8 cellular contexts compared by ENCODE assay signal in the genomic region with DNA sequence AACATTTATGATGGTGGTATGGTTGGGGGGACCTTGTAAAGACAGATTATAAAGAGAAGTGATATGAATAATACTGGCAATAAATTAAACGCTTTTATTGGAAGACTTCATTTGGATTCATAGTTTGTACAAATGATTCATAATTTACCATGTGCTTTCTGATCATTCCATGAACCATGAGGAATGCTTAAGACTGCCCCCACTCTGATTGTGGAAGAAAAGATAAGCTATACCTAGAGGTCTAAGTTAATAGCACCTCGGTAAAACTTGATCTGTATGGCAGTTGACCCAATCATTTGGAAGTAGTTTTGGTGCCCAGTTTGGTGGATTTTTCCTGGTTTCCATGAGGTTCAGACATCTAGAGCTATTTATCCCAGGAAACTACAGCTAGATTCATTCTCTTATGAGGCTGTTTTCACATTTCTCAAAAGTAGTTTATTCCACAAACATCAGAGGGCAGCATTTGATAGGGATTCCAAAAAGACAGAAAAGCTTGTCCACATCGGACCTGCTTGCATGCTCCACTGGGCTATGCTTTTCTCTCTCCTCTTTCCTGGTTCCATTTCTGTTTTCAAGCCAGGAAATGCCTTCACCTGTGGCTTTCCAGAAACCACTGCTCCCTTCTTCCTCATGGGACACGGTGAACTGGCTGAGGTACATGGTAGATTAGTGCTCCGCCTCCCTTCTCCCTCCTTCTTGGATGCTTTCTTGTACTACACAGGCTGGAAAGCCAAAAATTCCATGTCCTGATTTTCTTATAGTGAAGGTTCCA. TPM values are rescaled to one million over a fixed set of nuclear protein-coding genes. Genes with fewer than 3 reads are reported as not detected.
DNase-seq lines count a peak whose midpoint lies in the region; ATAC-seq and TF ChIP-seq lines count a peak whose summit lies in the region.

No MANE protein-coding gene starts in this region.

- H3F3A ChIP-seq in MM.1S (ENCODE audit: insufficient read depth, low read length) = no peaks in the 10 kb centered on the region

- no peak overlapping the region for H3K4me3 Mint-ChIP-seq in Caco-2 (ENCODE audit: unreplicated experiment)
- H3K4me3 Mint-ChIP-seq in naive thymus-derived CD4-positive, alpha-beta T cell = no peak overlapping the region

- no peak overlapping the region for H3K56ac ChIP-seq in mesendoderm (ENCODE audit: low read length)

- H3K4me1 ChIP-seq in Caco-2 = peaks cover 35% of the 10 kb centered on the region
- no peaks in the 10 kb centered on the region for H3K4me1 ChIP-seq in MM.1S (ENCODE audit: low read length)
- H3K4me1 ChIP-seq in mesendoderm (ENCODE audit: control insufficient read depth, low read depth, low read length) = no peaks in the 10 kb centered on the region
- no peaks in the 10 kb centered on the region for H3K4me1 ChIP-seq in naive thymus-derived CD4-positive, alpha-beta T cell (ENCODE audit: control insufficient read depth in 2 of 2, insufficient read depth in 2 of 2, low read length in 2 of 2)

- H2AFZ ChIP-seq in MM.1S (ENCODE audit: low read length) = no peak overlapping the region

- no CpG with 5 or more reads among the region's 5 CpGs for WGBS in mesendoderm (ENCODE audit: extremely low coverage, insufficient coverage, low lambda C conversion rate)

- no peaks in the 10 kb centered on the region for H3K9me2 ChIP-seq in MM.1S (replicated peaks; ENCODE audit: insufficient read depth, low read length)

- no peaks in the 10 kb centered on the region for H3K27me3 Mint-ChIP-seq in Caco-2 (ENCODE audit: insufficient read depth, unreplicated experiment)
- H3K27me3 Mint-ChIP-seq in naive thymus-derived CD4-positive, alpha-beta T cell = peaks cover 0 to 10% (median 8%) of the 10 kb centered on the region in 5 donors

- H3K27ac ChIP-seq in MM.1S (ENCODE audit: low read length) = no peak overlapping the region
- H3K27ac ChIP-seq in mesendoderm (ENCODE audit: low read depth, low read length) = no peak overlapping the region
- no peak overlapping the region for H3K27ac ChIP-seq in caudate nucleus (ENCODE audit: low read depth, low read length)
- no peak overlapping the region for H3K27ac ChIP-seq in naive thymus-derived CD4-positive, alpha-beta T cell (ENCODE audit: low read depth, low read length)

- H3K79me2 ChIP-seq in MM.1S (ENCODE audit: low read length) = no peaks in the 10 kb centered on the region
- H3K79me2 ChIP-seq in mesendoderm (ENCODE audit: control insufficient read depth, insufficient read depth, low read length) = no peaks in the 10 kb centered on the region

- peaks cover 8% of the 10 kb centered on the region for H3K9me3 Mint-ChIP-seq in Caco-2 (ENCODE audit: unreplicated experiment)
- peaks cover 0 to 11% (median 3%) of the 10 kb centered on the region in 11 donors for H3K9me3 Mint-ChIP-seq in naive thymus-derived CD4-positive, alpha-beta T cell

- H3K36me3 Mint-ChIP-seq in Caco-2 (ENCODE audit: insufficient read depth, unreplicated experiment) = no peaks in the 10 kb centered on the region
- no peaks in the 10 kb centered on the region for H3K36me3 Mint-ChIP-seq in naive thymus-derived CD4-positive, alpha-beta T cell

- H3K36me3 ChIP-seq in Caco-2 (ENCODE audit: control insufficient read depth, insufficient read depth, low read length) (no peaks in the 10 kb centered on the region), MM.1S (replicated peaks; ENCODE audit: insufficient read depth, low read length) (no peaks in the 10 kb centered on the region), mesendoderm (ENCODE audit: control insufficient read depth, insufficient read depth, low read length) (no peaks in the 10 kb centered on the region)
- no peaks in the 10 kb centered on the region for H3K36me3 ChIP-seq in naive thymus-derived CD4-positive, alpha-beta T cell (ENCODE audit: control insufficient read depth in 2 of 3, insufficient read depth in 3 of 3, low read length in 3 of 3)

- POLR2A ChIA-PET in Caco-2 (lab: Charles Lee) = interaction anchor here (0.8 kb wide), 1 partner anchor 114 kb away, joined by 3 read pairs; no protein-coding TSS in a partner anchor
- POLR2A ChIA-PET in naive thymus-derived CD4-positive, alpha-beta T cell (lab: Charles Lee) = no interaction called here

- H3K23ac ChIP-seq in mesendoderm (ENCODE audit: low read length) = no peak overlapping the region

- H2BK5ac ChIP-seq in mesendoderm (ENCODE audit: low read length) = no peak overlapping the region

- no peak for ATAC-seq in GM18502 (IDR thresholded peaks at IDR 0.05; ENCODE audit: poor library complexity, unreplicated experiment)
- no peak for ATAC-seq in naive thymus-derived CD4-positive, alpha-beta T cell

- no TSS peak for BruUV-seq in Caco-2 (replicated peaks; lab: Mats Ljungman, UMichigan)

- H3K27ac Mint-ChIP-seq in Caco-2 (ENCODE audit: unreplicated experiment) = peak overlapping the region; percentile 38
- H3K27ac Mint-ChIP-seq in naive thymus-derived CD4-positive, alpha-beta T cell = no peak overlapping the region

- no peaks in the 10 kb centered on the region for H3K27me3 ChIP-seq in Caco-2 (replicated peaks; ENCODE audit: control insufficient read depth, insufficient read depth, low read length)
- no peaks in the 10 kb centered on the region for H3K27me3 ChIP-seq in MM.1S (replicated peaks; ENCODE audit: insufficient read depth, low read length)
- no peaks in the 10 kb centered on the region for H3K27me3 ChIP-seq in mesendoderm (ENCODE audit: insufficient read depth, low read length, poor library complexity)
- H3K27me3 ChIP-seq in naive thymus-derived CD4-positive, alpha-beta T cell (ENCODE audit: control insufficient read depth in 2 of 2, insufficient read depth in 2 of 2, low read length in 2 of 2) = no peaks in the 10 kb centered on the region

- no peak overlapping the region for H2BK15ac ChIP-seq in mesendoderm (replicated peaks; ENCODE audit: low read depth)

- DNase-seq in Caco-2 (peak; percentile 59 to 85), MM.1S (peak; percentile 20), cardiac fibroblast (ENCODE audit: low read depth in 2 of 2) (peak; percentile 89), mesendoderm (peak; percentile 55), caudate nucleus (lab: John Stamatoyannopoulos, UW) (no peak), GF-D8 (lab: John Stamatoyannopoulos, UW) (no peak)
- no peak for DNase-seq in naive thymus-derived CD4-positive, alpha-beta T cell

- H3K18ac ChIP-seq in mesendoderm (ENCODE audit: low read length) = no peak overlapping the region

- CTCF ChIA-PET in Caco-2 (lab: Charles Lee) = interaction anchor here (0.6 to 2.1 kb wide), 35 partner anchors 21 to 1166 kb away, joined by 3 to 34 read pairs (median 4); a partner anchor contains a TSS
- CTCF ChIA-PET in naive thymus-derived CD4-positive, alpha-beta T cell (lab: Charles Lee) = no interaction called here

- H4K5ac ChIP-seq in mesendoderm (ENCODE audit: low read length) = no peak overlapping the region

- H3K4me3 ChIP-seq in Caco-2 (ENCODE audit: low read depth, low read length) (no peak overlapping the region), MM.1S (ENCODE audit: low read length) (no peak overlapping the region), cardiac fibroblast (replicated peaks in 1 of 2; ENCODE audit: low read depth in 2 of 2, low read length in 2 of 2) (no peak overlapping the region), mesendoderm (ENCODE audit: low read length) (no peak overlapping the region)
- H3K4me3 ChIP-seq in naive thymus-derived CD4-positive, alpha-beta T cell (ENCODE audit: low read length) = no peak overlapping the region

- H4K20me1 ChIP-seq in MM.1S (ENCODE audit: insufficient read depth, low read length) = no peaks in the 10 kb centered on the region

- no peak overlapping the region for H3K4ac ChIP-seq in mesendoderm (ENCODE audit: low read depth, low read length)

- H4K8ac ChIP-seq in mesendoderm (ENCODE audit: low read depth, low read length) = no peak overlapping the region

- peaks cover 37% of the 10 kb centered on the region for H3K4me1 Mint-ChIP-seq in Caco-2 (ENCODE audit: low read depth, unreplicated experiment)
- no peaks in the 10 kb centered on the region for H3K4me1 Mint-ChIP-seq in naive thymus-derived CD4-positive, alpha-beta T cell

- TF ChIP-seq CTCF in Caco-2 (IDR thresholded peaks at IDR 0.05; ENCODE audit: insufficient read depth in 1 of 2, low read depth in 1 of 2, low read length in 1 of 2, severe bottlenecking in 1 of 2, unreplicated experiment in 1 of 2) (peak; percentile 57 to 84), MM.1S (IDR thresholded peaks at IDR 0.05; ENCODE audit: low read length) (no peak), cardiac fibroblast (IDR thresholded peaks at IDR 0.05; ENCODE audit: low read depth, low read length) (peak; percentile 47)

- H2BK120ac ChIP-seq in mesendoderm (ENCODE audit: low read depth, low read length) = no peak overlapping the region

- intact Hi-C loops in Caco-2 (cut with micrococcal nuclease; ENCODE audit: unreplicated experiment) = loop anchor here (1.0 to 10.0 kb wide), 11 partner anchors 54 to 1208 kb away; a partner anchor contains a TSS
- intact Hi-C loops in naive thymus-derived CD4-positive, alpha-beta T cell (cut with micrococcal nuclease) = no loop called here

- H3K79me1 ChIP-seq in mesendoderm (ENCODE audit: low read length) = no peaks in the 10 kb centered on the region

- no peaks in the 10 kb centered on the region; the same call in 1 of the 2 replicates for H3K9me3 ChIP-seq in Caco-2
- H3K9me3 ChIP-seq in MM.1S (replicated peaks; ENCODE audit: insufficient read depth, low read length) = no peaks in the 10 kb centered on the region
- no peaks in the 10 kb centered on the region for H3K9me3 ChIP-seq in naive thymus-derived CD4-positive, alpha-beta T cell (ENCODE audit: control insufficient read depth in 2 of 3, low read length in 3 of 3)

- H2AK5ac ChIP-seq in mesendoderm (ENCODE audit: low read length) = no peak overlapping the region

- H3K9ac ChIP-seq in MM.1S (ENCODE audit: low read length) (no peak overlapping the region), mesendoderm (ENCODE audit: low read length) (no peak overlapping the region)

- H3K4me2 ChIP-seq in MM.1S (ENCODE audit: low read depth, low read length) (no peak overlapping the region), mesendoderm (ENCODE audit: low read length) (no peak overlapping the region)

RNA-seq across cellular contexts. Expression of a gene that starts 29.2 kb away (rescaled TPM):
- 228 and 240 TPM in 2 replicates for total RNA-seq in Caco-2 (2022)
- 106 TPM for polyA plus RNA-seq in mesendoderm (2013, experiment 1 of 2)
- 110 TPM for polyA plus RNA-seq in mesendoderm (2013, experiment 2 of 2)
- total RNA-seq in naive thymus-derived CD4-positive, alpha-beta T cell = 10 to 100 TPM; 33.1 to 63.2 (median 44.8) TPM
- polyA plus RNA-seq in naive thymus-derived CD4-positive, alpha-beta T cell = 10 to 100 TPM; 43.5 to 52.7 TPM

Comparison
In these comparisons a context has a peak if more than half of its experiments do, and no peak if none do; other contexts are left out.
1. DNase-seq: peak in Caco-2 (2 of 2), MM.1S (single experiment), cardiac fibroblast (2 of 2) and mesendoderm (single experiment); none in caudate nucleus (0 of 61), naive thymus-derived CD4-positive, alpha-beta T cell (0 of 9) and GF-D8 (single experiment).